ENCODE assay signal across 13 cellular contexts in the genomic region with DNA sequence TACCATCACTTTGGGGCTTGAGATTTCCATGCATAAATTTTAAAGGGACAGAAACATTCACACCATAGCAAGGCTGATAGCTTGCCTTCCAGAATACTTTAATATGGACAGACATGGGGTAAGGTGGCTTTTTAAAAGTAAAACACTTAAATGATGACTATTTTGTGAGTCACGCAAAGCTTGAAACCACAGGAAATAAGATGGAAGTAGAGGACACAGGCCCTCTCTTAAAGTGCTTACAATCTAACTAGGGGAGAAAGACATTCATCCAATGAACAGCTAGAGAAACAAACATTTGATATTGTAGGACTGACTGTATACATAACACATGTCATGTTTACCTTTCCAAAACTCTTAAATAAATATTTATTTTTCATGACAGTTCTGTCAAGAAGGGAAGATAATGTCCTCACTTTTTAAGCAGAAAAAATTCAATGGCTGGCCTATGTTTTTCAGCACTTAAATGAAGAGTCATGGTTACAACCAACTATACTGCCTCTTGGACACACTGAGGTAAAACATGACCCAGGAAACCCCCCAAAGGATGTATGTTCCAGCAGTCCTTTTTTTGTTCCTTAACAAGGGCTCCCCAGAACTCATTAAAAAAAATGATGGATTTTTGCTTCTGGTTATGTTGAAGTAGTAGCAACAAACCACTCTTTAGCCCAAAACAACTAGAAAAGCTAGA.
DNase-seq lines count a peak whose midpoint lies in the region; ATAC-seq and TF ChIP-seq lines count a peak whose summit lies in the region.
"Had no signal": no experiment of that assay in that cellular context is flagged by ENCODE, and none has a peak within 500 bp of the region (broad histone marks: within the 10 kb centered on the region; RNA-seq: fewer than 3 reads in every experiment).

No MANE protein-coding gene starts in this region.

- peak overlapping the region; percentile 74 for H2BK15ac ChIP-seq in mesendoderm (replicated peaks; ENCODE audit: low read depth)

- H3K36me3 ChIP-seq in brain microvascular endothelial cell (replicated peaks): no peaks in the 10 kb centered on the region
- H3K36me3 ChIP-seq in mesendoderm (ENCODE audit: control insufficient read depth, insufficient read depth, low read length): no peaks in the 10 kb centered on the region
- no peaks in the 10 kb centered on the region for H3K36me3 ChIP-seq in heart right ventricle
- no peaks in the 10 kb centered on the region for H3K36me3 ChIP-seq in Peyer's patch

- no peak overlapping the region for H2AK5ac ChIP-seq in mesendoderm (ENCODE audit: low read length)

- no peak overlapping the region for H3K18ac ChIP-seq in mesendoderm (ENCODE audit: low read length)

- H3K9me3 ChIP-seq in heart right ventricle (peaks cover 0 to 23% (median 4%) of the 10 kb centered on the region in 11 donors), Peyer's patch (no peaks in the 10 kb centered on the region)
- H3K9me3 ChIP-seq: mucosa of descending colon had no signal

- H3K4me3 ChIP-seq in LNCaP clone FGC (ENCODE audit: low read depth, low read length): no peak overlapping the region
- no peak overlapping the region for H3K4me3 ChIP-seq in brain microvascular endothelial cell (ENCODE audit: low read depth, low read length)
- no peak overlapping the region for H3K4me3 ChIP-seq in mesendoderm (ENCODE audit: low read length)
- no peak overlapping the region for H3K4me3 ChIP-seq in heart right ventricle
- H3K4me3 ChIP-seq in Peyer's patch: no peak overlapping the region
- H3K4me3 ChIP-seq: K562, mucosa of descending colon, PC-9 had no signal

- intact Hi-C loops in heart right ventricle (cut with DNase I): no loop called here

- no peak for TF ChIP-seq CTCF in LNCaP clone FGC (IDR thresholded peaks at IDR 0.05; ENCODE audit: control insufficient read depth, extremely low read depth, insufficient read depth)
- no peak for TF ChIP-seq CTCF in brain microvascular endothelial cell (IDR thresholded peaks at IDR 0.05; ENCODE audit: low read depth, low read length, missing control alignments)
- TF ChIP-seq CTCF in heart right ventricle (IDR thresholded peaks at IDR 0.05): no peak
- no peak for TF ChIP-seq CTCF in Peyer's patch (IDR thresholded peaks at IDR 0.05)

- H2BK120ac ChIP-seq in mesendoderm (ENCODE audit: low read depth, low read length): no peak overlapping the region

- no peak overlapping the region for H4K5ac ChIP-seq in mesendoderm (ENCODE audit: low read length)

- WGBS in mesendoderm (ENCODE audit: extremely low coverage, insufficient coverage, low lambda C conversion rate): no CpG with 5 or more reads among the region's 1 CpG
- WGBS in heart right ventricle, 2 donors: 97% methylated on average over 1 of the region's 1 CpG

- H3K9ac ChIP-seq in mesendoderm (ENCODE audit: low read length): no peak overlapping the region

- peak overlapping the region; percentile 70 for H3K4ac ChIP-seq in mesendoderm (ENCODE audit: low read depth, low read length)

- in situ Hi-C loops in brain microvascular endothelial cell (cut with HindIII; ENCODE audit: low pct_ligation_motif_present, low sequenced_read_pairs): no loop called here

- no peaks in the 10 kb centered on the region for H3K79me2 ChIP-seq in mesendoderm (ENCODE audit: control insufficient read depth, insufficient read depth, low read length)

- H3K27me3 ChIP-seq in brain microvascular endothelial cell (replicated peaks) (no peaks in the 10 kb centered on the region), mesendoderm (ENCODE audit: insufficient read depth, low read length, poor library complexity) (no peaks in the 10 kb centered on the region), heart right ventricle (no peaks in the 10 kb centered on the region), Peyer's patch (no peaks in the 10 kb centered on the region)

- DNase-seq in Daoy (ENCODE audit: low read depth) (peak; percentile 68), LNCaP clone FGC (ENCODE audit: low read depth) (peak; percentile 27), brain microvascular endothelial cell (peak; percentile 61), mesendoderm (no peak), heart right ventricle (no peak), Peyer's patch (no peak)
- DNase-seq: amniotic stem cell, mucosa of descending colon, PC-9, T1000 had no signal

- H2BK5ac ChIP-seq in mesendoderm (ENCODE audit: low read length): no peak overlapping the region

- H4K8ac ChIP-seq in mesendoderm (ENCODE audit: low read depth, low read length): no peak overlapping the region

- H3K27ac ChIP-seq in brain microvascular endothelial cell: peak overlapping the region; percentile 48
- H3K27ac ChIP-seq in mesendoderm (ENCODE audit: low read depth, low read length): no peak overlapping the region
- no peak overlapping the region for H3K27ac ChIP-seq in heart right ventricle
- H3K27ac ChIP-seq in Peyer's patch: no peak overlapping the region
- H3K27ac ChIP-seq: PC-9 had no signal

- H3K4me1 ChIP-seq in mesendoderm (ENCODE audit: control insufficient read depth, low read depth, low read length) (peaks cover 2% of the 10 kb centered on the region), heart right ventricle (peaks cover 0 to 17% (median 9%) of the 10 kb centered on the region in 9 donors), Peyer's patch (no peaks in the 10 kb centered on the region)

- TF ChIP-seq POLR2A in GM18505 (IDR thresholded peaks at IDR 0.05; ENCODE audit: borderline replicate concordance, extremely low read depth, insufficient read depth, insufficient read length): no peak
- no peak for TF ChIP-seq POLR2A in Peyer's patch (IDR thresholded peaks at IDR 0.05)

- no peak for ATAC-seq in HG03135 (IDR thresholded peaks at IDR 0.05; ENCODE audit: unreplicated experiment)
- no peak for ATAC-seq in heart right ventricle
- no peak for ATAC-seq in GM18505 (IDR thresholded peaks at IDR 0.05; ENCODE audit: unreplicated experiment)
- ATAC-seq: K562, mucosa of descending colon had no signal

- H3K79me1 ChIP-seq in mesendoderm (ENCODE audit: low read length): no peaks in the 10 kb centered on the region

- no peak overlapping the region for H3K4me2 ChIP-seq in mesendoderm (ENCODE audit: low read length)
- H3K4me2 ChIP-seq: PC-9 had no signal

- no peak overlapping the region for H3K56ac ChIP-seq in mesendoderm (ENCODE audit: low read length)

- H3K23ac ChIP-seq in mesendoderm (ENCODE audit: low read length): no peak overlapping the region

Comparison
In these comparisons a context has a peak if more than half of its experiments do, and no peak if none do; other contexts are left out.
1. DNase-seq: peak in Daoy (single experiment), LNCaP clone FGC (single experiment) and brain microvascular endothelial cell (single experiment); none in mesendoderm (single experiment), heart right ventricle (0 of 2) and Peyer's patch (0 of 3).